1 cellular context compared by ENCODE assay signal in the genomic region with DNA sequence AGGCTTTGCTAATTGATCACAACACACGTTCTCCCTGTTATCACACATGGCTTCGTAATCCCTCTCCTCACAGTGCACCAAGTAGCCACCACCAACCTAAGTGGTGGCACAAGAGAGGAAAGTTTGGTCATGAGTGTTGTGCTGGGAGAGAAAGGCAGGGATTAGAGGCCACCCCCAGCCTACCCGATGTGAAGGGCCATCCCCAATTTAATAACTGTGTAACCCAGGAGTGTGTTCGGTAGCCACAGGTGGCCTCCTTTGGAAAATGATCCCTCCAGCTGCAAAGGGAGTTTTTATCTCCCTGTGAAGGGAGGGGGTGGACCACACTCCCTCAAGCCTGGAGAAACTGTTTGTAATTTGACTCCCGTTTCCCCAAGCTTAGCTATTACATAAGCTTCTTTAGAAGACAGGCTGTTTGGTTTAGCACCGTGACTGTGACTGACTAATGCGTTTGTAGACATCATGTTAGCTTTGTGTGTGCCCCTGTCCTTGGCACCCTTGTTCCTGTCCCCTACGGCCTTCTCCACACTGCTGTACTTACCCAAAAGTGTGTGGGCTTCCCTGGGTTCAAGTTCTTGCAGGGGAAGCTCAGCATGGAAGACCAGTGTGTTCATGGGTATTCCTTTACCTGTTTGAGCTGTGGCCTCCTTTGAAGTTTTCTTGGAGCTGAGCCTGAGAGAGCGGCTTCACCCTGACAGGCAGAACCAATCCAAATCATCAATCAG.
A peak's percentile ranks its signal among the peaks of the same experiment; 100 is the strongest.
TF ChIP-seq lines count a peak whose summit lies in the region.

No MANE protein-coding gene starts in this region.

TF ChIP-seq in HepG2, 621 proteins besides CTCF, POLR2A, EP300 and RAD21 (continued from another document and continues in another):
- TF ChIP-seq, protein P1, sequence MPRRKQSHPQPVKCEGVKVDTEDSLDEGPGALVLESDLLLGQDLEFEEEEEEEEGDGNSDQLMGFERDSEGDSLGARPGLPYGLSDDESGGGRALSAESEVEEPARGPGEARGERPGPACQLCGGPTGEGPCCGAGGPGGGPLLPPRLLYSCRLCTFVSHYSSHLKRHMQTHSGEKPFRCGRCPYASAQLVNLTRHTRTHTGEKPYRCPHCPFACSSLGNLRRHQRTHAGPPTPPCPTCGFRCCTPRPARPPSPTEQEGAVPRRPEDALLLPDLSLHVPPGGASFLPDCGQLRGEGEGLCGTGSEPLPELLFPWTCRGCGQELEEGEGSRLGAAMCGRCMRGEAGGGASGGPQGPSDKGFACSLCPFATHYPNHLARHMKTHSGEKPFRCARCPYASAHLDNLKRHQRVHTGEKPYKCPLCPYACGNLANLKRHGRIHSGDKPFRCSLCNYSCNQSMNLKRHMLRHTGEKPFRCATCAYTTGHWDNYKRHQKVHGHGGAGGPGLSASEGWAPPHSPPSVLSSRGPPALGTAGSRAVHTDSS (CRISPR knock-in tag; conservative IDR thresholded peaks at IDR 0.05) = no peak; the same call in 1 of the 2 replicates
- TF ChIP-seq, protein P2, sequence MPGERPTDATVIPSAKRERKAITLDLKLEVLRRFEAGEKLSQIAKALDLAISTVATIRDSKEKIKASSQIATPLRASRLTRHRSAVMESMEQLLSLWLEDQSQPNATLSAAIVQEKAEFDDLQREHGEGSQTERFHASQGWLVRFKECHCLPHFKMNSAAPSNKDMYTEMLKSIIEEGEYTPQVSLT (CRISPR knock-in tag; IDR thresholded peaks at IDR 0.05; ENCODE audit: borderline replicate concordance, low read depth) = no peak
- TF ChIP-seq NR2F6 (IDR thresholded peaks at IDR 0.05) (no peak), NR2F6 (CRISPR knock-in tag; IDR thresholded peaks at IDR 0.05) (peak; percentile 69; the same call in 1 of the 2 replicates), ZNF207 (IDR thresholded peaks at IDR 0.05; ENCODE audit: borderline replicate concordance) (no peak), RBAK (CRISPR knock-in tag; IDR thresholded peaks at IDR 0.05) (no peak), ZNF546 (CRISPR knock-in tag; conservative IDR thresholded peaks at IDR 0.05) (no peak), ZNF260 (CRISPR knock-in tag; IDR thresholded peaks at IDR 0.05; ENCODE audit: borderline replicate concordance, low read depth) (no peak), SMAD9 (CRISPR knock-in tag; IDR thresholded peaks at IDR 0.05) (0 out of 2 replicates have a peak, but pooled peaks have one; percentile 35), NR2F2 (IDR thresholded peaks at IDR 0.05; ENCODE audit: borderline replicate concordance, low read depth) (no peak), GTF2F1 (IDR thresholded peaks at IDR 0.05; ENCODE audit: low read length) (no peak), ZNF124 (CRISPR knock-in tag; IDR thresholded peaks at IDR 0.05) (peak; percentile 88), ZNF850 (CRISPR knock-in tag; conservative IDR thresholded peaks at IDR 0.05) (no peak), TCF12 (IDR thresholded peaks at IDR 0.05) (no peak), TCF12 (CRISPR knock-in tag; IDR thresholded peaks at IDR 0.05) (no peak), ELF4 (CRISPR knock-in tag; IDR thresholded peaks at IDR 0.05; ENCODE audit: borderline replicate concordance) (no peak), SATB2 (CRISPR knock-in tag; IDR thresholded peaks at IDR 0.05) (no peak), ZZZ3 (CRISPR knock-in tag; IDR thresholded peaks at IDR 0.05; ENCODE audit: borderline replicate concordance) (no peak; the same call in 1 of the 2 replicates), GLI4 (CRISPR knock-in tag; IDR thresholded peaks at IDR 0.05; ENCODE audit: borderline replicate concordance) (peak; percentile 86; the same call in 1 of the 2 replicates), MBNL3 (CRISPR knock-in tag; conservative IDR thresholded peaks at IDR 0.05) (no peak), SKI (IDR thresholded peaks at IDR 0.05; ENCODE audit: partially characterized antibody) (peak; percentile 47), RFX1 (IDR thresholded peaks at IDR 0.05) (no peak), ZNF792 (CRISPR knock-in tag; IDR thresholded peaks at IDR 0.05) (peak; percentile 94; the same call in 1 of the 2 replicates), ZNF430 (CRISPR knock-in tag; IDR thresholded peaks at IDR 0.05) (no peak), RELA (CRISPR knock-in tag; IDR thresholded peaks at IDR 0.05) (no peak), ZNF747 (CRISPR knock-in tag; IDR thresholded peaks at IDR 0.05; ENCODE audit: borderline replicate concordance) (0 out of 2 replicates have a peak, but pooled peaks have one; percentile 26), ZNF616 (CRISPR knock-in tag; IDR thresholded peaks at IDR 0.05; ENCODE audit: low read depth) (no peak), NFKBIZ (CRISPR knock-in tag; IDR thresholded peaks at IDR 0.05) (peak; percentile 76; the same call in 1 of the 2 replicates), SALL1 (CRISPR knock-in tag; IDR thresholded peaks at IDR 0.05) (peak; percentile 75), NFE2 (CRISPR knock-in tag; IDR thresholded peaks at IDR 0.05) (no peak), RBFOX2 (IDR thresholded peaks at IDR 0.05; ENCODE audit: low read depth, low read length) (no peak), HNRNPK (IDR thresholded peaks at IDR 0.05; ENCODE audit: low read depth, low read length, poor library complexity, severe bottlenecking) (no peak), ZBTB20 (CRISPR knock-in tag; IDR thresholded peaks at IDR 0.05; ENCODE audit: borderline replicate concordance, low read depth) (no peak)
- TF ChIP-seq, protein P3, sequence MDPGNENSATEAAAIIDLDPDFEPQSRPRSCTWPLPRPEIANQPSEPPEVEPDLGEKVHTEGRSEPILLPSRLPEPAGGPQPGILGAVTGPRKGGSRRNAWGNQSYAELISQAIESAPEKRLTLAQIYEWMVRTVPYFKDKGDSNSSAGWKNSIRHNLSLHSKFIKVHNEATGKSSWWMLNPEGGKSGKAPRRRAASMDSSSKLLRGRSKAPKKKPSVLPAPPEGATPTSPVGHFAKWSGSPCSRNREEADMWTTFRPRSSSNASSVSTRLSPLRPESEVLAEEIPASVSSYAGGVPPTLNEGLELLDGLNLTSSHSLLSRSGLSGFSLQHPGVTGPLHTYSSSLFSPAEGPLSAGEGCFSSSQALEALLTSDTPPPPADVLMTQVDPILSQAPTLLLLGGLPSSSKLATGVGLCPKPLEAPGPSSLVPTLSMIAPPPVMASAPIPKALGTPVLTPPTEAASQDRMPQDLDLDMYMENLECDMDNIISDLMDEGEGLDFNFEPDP (CRISPR knock-in tag; conservative IDR thresholded peaks at IDR 0.05) = no peak
- TF ChIP-seq, protein P4, sequence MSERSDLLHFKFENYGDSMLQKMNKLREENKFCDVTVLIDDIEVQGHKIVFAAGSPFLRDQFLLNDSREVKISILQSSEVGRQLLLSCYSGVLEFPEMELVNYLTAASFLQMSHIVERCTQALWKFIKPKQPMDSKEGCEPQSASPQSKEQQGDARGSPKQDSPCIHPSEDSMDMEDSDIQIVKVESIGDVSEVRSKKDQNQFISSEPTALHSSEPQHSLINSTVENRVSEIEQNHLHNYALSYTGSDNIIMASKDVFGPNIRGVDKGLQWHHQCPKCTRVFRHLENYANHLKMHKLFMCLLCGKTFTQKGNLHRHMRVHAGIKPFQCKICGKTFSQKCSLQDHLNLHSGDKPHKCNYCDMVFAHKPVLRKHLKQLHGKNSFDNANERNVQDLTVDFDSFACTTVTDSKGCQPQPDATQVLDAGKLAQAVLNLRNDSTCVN (CRISPR knock-in tag; IDR thresholded peaks at IDR 0.05; ENCODE audit: borderline replicate concordance) = no peak; the same call in 1 of the 2 replicates
- TF ChIP-seq, protein P5, sequence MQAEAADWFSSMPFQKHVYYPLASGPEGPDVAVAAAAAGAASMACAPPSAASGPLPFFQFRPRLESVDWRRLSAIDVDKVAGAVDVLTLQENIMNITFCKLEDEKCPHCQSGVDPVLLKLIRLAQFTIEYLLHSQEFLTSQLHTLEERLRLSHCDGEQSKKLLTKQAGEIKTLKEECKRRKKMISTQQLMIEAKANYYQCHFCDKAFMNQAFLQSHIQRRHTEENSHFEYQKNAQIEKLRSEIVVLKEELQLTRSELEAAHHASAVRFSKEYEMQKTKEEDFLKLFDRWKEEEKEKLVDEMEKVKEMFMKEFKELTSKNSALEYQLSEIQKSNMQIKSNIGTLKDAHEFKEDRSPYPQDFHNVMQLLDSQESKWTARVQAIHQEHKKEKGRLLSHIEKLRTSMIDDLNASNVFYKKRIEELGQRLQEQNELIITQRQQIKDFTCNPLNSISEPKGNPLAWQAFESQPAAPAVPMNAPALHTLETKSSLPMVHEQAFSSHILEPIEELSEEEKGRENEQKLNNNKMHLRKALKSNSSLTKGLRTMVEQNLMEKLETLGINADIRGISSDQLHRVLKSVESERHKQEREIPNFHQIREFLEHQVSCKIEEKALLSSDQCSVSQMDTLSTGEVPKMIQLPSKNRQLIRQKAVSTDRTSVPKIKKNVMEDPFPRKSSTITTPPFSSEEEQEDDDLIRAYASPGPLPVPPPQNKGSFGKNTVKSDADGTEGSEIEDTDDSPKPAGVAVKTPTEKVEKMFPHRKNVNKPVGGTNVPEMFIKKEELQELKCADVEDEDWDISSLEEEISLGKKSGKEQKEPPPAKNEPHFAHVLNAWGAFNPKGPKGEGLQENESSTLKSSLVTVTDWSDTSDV (CRISPR knock-in tag; IDR thresholded peaks at IDR 0.05) = no peak
- TF ChIP-seq, protein P6, sequence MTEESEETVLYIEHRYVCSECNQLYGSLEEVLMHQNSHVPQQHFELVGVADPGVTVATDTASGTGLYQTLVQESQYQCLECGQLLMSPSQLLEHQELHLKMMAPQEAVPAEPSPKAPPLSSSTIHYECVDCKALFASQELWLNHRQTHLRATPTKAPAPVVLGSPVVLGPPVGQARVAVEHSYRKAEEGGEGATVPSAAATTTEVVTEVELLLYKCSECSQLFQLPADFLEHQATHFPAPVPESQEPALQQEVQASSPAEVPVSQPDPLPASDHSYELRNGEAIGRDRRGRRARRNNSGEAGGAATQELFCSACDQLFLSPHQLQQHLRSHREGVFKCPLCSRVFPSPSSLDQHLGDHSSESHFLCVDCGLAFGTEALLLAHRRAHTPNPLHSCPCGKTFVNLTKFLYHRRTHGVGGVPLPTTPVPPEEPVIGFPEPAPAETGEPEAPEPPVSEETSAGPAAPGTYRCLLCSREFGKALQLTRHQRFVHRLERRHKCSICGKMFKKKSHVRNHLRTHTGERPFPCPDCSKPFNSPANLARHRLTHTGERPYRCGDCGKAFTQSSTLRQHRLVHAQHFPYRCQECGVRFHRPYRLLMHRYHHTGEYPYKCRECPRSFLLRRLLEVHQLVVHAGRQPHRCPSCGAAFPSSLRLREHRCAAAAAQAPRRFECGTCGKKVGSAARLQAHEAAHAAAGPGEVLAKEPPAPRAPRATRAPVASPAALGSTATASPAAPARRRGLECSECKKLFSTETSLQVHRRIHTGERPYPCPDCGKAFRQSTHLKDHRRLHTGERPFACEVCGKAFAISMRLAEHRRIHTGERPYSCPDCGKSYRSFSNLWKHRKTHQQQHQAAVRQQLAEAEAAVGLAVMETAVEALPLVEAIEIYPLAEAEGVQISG (CRISPR knock-in tag; IDR thresholded peaks at IDR 0.05) = peak; percentile 69; the same call in 1 of the 2 replicates
- TF ChIP-seq, protein P7, sequence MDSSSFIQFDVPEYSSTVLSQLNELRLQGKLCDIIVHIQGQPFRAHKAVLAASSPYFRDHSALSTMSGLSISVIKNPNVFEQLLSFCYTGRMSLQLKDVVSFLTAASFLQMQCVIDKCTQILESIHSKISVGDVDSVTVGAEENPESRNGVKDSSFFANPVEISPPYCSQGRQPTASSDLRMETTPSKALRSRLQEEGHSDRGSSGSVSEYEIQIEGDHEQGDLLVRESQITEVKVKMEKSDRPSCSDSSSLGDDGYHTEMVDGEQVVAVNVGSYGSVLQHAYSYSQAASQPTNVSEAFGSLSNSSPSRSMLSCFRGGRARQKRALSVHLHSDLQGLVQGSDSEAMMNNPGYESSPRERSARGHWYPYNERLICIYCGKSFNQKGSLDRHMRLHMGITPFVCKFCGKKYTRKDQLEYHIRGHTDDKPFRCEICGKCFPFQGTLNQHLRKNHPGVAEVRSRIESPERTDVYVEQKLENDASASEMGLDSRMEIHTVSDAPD (CRISPR knock-in tag; IDR thresholded peaks at IDR 0.05) = no peak
- TF ChIP-seq, protein P8, sequence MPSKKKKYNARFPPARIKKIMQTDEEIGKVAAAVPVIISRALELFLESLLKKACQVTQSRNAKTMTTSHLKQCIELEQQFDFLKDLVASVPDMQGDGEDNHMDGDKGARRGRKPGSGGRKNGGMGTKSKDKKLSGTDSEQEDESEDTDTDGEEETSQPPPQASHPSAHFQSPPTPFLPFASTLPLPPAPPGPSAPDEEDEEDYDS (CRISPR knock-in tag; IDR thresholded peaks at IDR 0.05) = peak; percentile 78; the same call in 1 of the 2 replicates
- TF ChIP-seq, protein P9, sequence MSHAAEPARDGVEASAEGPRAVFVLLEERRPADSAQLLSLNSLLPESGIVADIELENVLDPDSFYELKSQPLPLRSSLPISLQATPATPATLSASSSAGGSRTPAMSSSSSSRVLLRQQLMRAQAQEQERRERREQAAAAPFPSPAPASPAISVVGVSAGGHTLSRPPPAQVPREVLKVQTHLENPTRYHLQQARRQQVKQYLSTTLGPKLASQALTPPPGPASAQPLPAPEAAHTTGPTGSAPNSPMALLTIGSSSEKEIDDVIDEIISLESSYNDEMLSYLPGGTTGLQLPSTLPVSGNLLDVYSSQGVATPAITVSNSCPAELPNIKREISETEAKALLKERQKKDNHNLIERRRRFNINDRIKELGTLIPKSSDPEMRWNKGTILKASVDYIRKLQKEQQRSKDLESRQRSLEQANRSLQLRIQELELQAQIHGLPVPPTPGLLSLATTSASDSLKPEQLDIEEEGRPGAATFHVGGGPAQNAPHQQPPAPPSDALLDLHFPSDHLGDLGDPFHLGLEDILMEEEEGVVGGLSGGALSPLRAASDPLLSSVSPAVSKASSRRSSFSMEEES (CRISPR knock-in tag; IDR thresholded peaks at IDR 0.05) = peak; percentile 85
- TF ChIP-seq, protein P10, sequence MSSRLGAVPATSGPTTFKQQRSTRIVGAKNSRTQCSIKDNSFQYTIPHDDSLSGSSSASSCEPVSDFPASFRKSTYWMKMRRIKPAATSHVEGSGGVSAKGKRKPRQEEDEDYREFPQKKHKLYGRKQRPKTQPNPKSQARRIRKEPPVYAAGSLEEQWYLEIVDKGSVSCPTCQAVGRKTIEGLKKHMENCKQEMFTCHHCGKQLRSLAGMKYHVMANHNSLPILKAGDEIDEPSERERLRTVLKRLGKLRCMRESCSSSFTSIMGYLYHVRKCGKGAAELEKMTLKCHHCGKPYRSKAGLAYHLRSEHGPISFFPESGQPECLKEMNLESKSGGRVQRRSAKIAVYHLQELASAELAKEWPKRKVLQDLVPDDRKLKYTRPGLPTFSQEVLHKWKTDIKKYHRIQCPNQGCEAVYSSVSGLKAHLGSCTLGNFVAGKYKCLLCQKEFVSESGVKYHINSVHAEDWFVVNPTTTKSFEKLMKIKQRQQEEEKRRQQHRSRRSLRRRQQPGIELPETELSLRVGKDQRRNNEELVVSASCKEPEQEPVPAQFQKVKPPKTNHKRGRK (CRISPR knock-in tag; IDR thresholded peaks at IDR 0.05) = no peak
